In genomic region chr17:79258042-79258441, GRCh38 we compare ENCODE assay signal across 34 cellular contexts.
"Had no signal": no experiment of that assay in that cellular context is flagged by ENCODE, and none has a peak within 500 bp of the region (broad histone marks: within the 10 kb centered on the region; RNA-seq: fewer than 3 reads in every experiment).

No MANE protein-coding gene starts in this region.

- H3K4me1 ChIP-seq: adrenal gland, body of pancreas, breast epithelium had no signal

- H3K27ac Mint-ChIP-seq: activated B cell treated with CpG ODN at 0.5 μM for 24 hours; activated CD4-positive, alpha-beta memory T cell treated with anti-CD3 and anti-CD28 coated beads for 36 hours; activated CD4-positive, alpha-beta T cell treated with anti-CD3 and anti-CD28 coated beads, Interleukin-2, amount 10 ng/mL, durations not matched to agents 24 days and 14 days; activated CD8-positive, alpha-beta memory T cell treated with anti-CD3 and anti-CD28 coated beads, Interleukin-2, amount 10 ng/mL, durations not matched to agents 7 days and 5 days; activated CD8-positive, alpha-beta T cell treated with anti-CD3 and anti-CD28 coated beads, Interleukin-2, amount 10 ng/mL, durations not matched to agents 7 days and 5 days; activated naive CD4-positive, alpha-beta T cell treated with anti-CD3 and anti-CD28 coated beads for 36 hours; activated naive CD4-positive, alpha-beta T cell treated with anti-CD3 and anti-CD28 coated beads, Interleukin-2, amount 50 U/mL, for 72 hours; activated naive CD8-positive, alpha-beta T cell treated with anti-CD3 and anti-CD28 coated beads for 36 hours; activated T-cell treated with anti-CD3 and anti-CD28 coated beads, Interleukin-2, amount 50 U/mL, for 24 hours; activated T-helper 2 cell treated with anti-CD3 and anti-CD28 coated beads, Interferon-gamma antibody, Interleukin-2, Interleukin-4, amounts not matched to agents 10 μg/mL and 5 μg/mL and 100 μg/mL, durations not matched to agents 14 hours and 24 hours and 36 hours; T-helper 1 cell treated with Interleukin-12 subunit alpha and Interleukin-12 subunit beta and Interleukin-4 antibody, amounts not matched to agents 30 μg/mL and 1 μg/mL, for 36 hours; T-helper 2 cell treated with Interferon-gamma antibody and Interleukin-4, amounts not matched to agents 5 μg/mL and 100 μg/mL, for 36 hours had no signal

- H3K27ac ChIP-seq: adrenal gland, body of pancreas, brain microvascular endothelial cell, breast epithelium, VCaP had no signal

- H3K36me3 ChIP-seq: adrenal gland, brain microvascular endothelial cell, breast epithelium had no signal

- DNase-seq: activated B cell treated with CpG ODN at 0.5 μM for 24 hours; activated CD4-positive, alpha-beta memory T cell treated with anti-CD3 and anti-CD28 coated beads for 36 hours; activated CD4-positive, alpha-beta T cell treated with anti-CD3 and anti-CD28 coated beads for 4 hours; activated CD4-positive, alpha-beta T cell treated with anti-CD3 and anti-CD28 coated beads, Interleukin-2, amount 10 ng/mL, durations not matched to agents 24 days and 14 days; activated CD4-positive, alpha-beta T cell treated with anti-CD3 and anti-CD28 coated beads, Interleukin-2, amount 50 U/mL, for 1 hour; activated CD4-positive, alpha-beta T cell treated with anti-CD3 and anti-CD28 coated beads, Interleukin-2, amount 50 U/mL, for 4 hours; activated CD4-positive, CD25-positive, alpha-beta regulatory T cell treated with anti-CD3 and anti-CD28 coated beads, Interleukin-2, amount 50 U/mL, for 72 hours; activated CD8-positive, alpha-beta memory T cell treated with anti-CD3 and anti-CD28 coated beads for 24 hours; activated CD8-positive, alpha-beta memory T cell treated with anti-CD3 and anti-CD28 coated beads, Interleukin-2, amount 10 ng/mL, durations not matched to agents 7 days and 5 days; activated CD8-positive, alpha-beta memory T cell treated with anti-CD3 and anti-CD28 coated beads, Interleukin-2, amount 50 U/mL, for 48 hours; activated CD8-positive, alpha-beta T cell treated with anti-CD3 and anti-CD28 coated beads, Interleukin-2, amount 10 ng/mL, durations not matched to agents 7 days and 5 days; activated effector memory CD4-positive, alpha-beta T cell treated with Interleukin-2 at 50 U/mL for 16 hours; activated gamma-delta T cell; activated naive CD4-positive, alpha-beta T cell treated with anti-CD3 and anti-CD28 coated beads for 36 hours; activated naive CD4-positive, alpha-beta T cell treated with anti-CD3 and anti-CD28 coated beads, Interleukin-2, amount 50 U/mL, for 16 hours; activated naive CD8-positive, alpha-beta T cell treated with anti-CD3 and anti-CD28 coated beads for 36 hours; activated T-cell treated with anti-CD3 and anti-CD28 coated beads, Interleukin-2, amount 50 U/mL, for 24 hours; activated T-cell treated with anti-CD3 and anti-CD28 coated beads, Interleukin-2, amount 50 U/mL, for 48 hours; adrenal gland; amniotic stem cell; aorta; body of pancreas; brain microvascular endothelial cell; central memory CD4-positive, alpha-beta T cell; cerebellar nuclear complex; T-helper 1 cell; T-helper 2 cell; T-helper 9 cell had no signal

- H3K9me3 ChIP-seq: adrenal gland, body of pancreas, breast epithelium had no signal

- H3K36me3 Mint-ChIP-seq: activated CD4-positive, alpha-beta memory T cell treated with anti-CD3 and anti-CD28 coated beads for 36 hours; activated CD8-positive, alpha-beta memory T cell treated with anti-CD3 and anti-CD28 coated beads, Interleukin-2, amount 10 ng/mL, durations not matched to agents 7 days and 5 days; activated naive CD4-positive, alpha-beta T cell treated with anti-CD3 and anti-CD28 coated beads, Interleukin-2, amount 50 U/mL, for 72 hours; activated naive CD8-positive, alpha-beta T cell treated with anti-CD3 and anti-CD28 coated beads for 36 hours had no signal

- ATAC-seq: activated CD8-positive, alpha-beta memory T cell treated with anti-CD3 and anti-CD28 coated beads, Interleukin-2, amount 10 ng/mL, durations not matched to agents 7 days and 5 days; activated CD8-positive, alpha-beta T cell treated with anti-CD3 and anti-CD28 coated beads, Interleukin-2, amount 10 ng/mL, durations not matched to agents 7 days and 5 days; activated naive CD4-positive, alpha-beta T cell treated with anti-CD3 and anti-CD28 coated beads, Interleukin-2, amount 50 U/mL, for 72 hours; body of pancreas had no signal

- H3K27me3 ChIP-seq: body of pancreas, brain microvascular endothelial cell had no signal

- H3K9me3 Mint-ChIP-seq: activated B cell treated with CpG ODN at 0.5 μM for 24 hours; activated CD4-positive, alpha-beta memory T cell treated with anti-CD3 and anti-CD28 coated beads for 36 hours; activated CD4-positive, alpha-beta T cell treated with anti-CD3 and anti-CD28 coated beads, Interleukin-2, amount 10 ng/mL, durations not matched to agents 24 days and 14 days; activated naive CD4-positive, alpha-beta T cell treated with anti-CD3 and anti-CD28 coated beads for 36 hours; activated naive CD4-positive, alpha-beta T cell treated with anti-CD3 and anti-CD28 coated beads, Interleukin-2, amount 50 U/mL, for 72 hours; activated naive CD8-positive, alpha-beta T cell treated with anti-CD3 and anti-CD28 coated beads for 36 hours; activated T-cell treated with anti-CD3 and anti-CD28 coated beads, Interleukin-2, amount 50 U/mL, for 24 hours; activated T-helper 2 cell treated with anti-CD3 and anti-CD28 coated beads, Interferon-gamma antibody, Interleukin-2, Interleukin-4, amounts not matched to agents 10 μg/mL and 5 μg/mL and 100 μg/mL, durations not matched to agents 14 hours and 24 hours and 36 hours; T-helper 1 cell treated with Interleukin-12 subunit alpha and Interleukin-12 subunit beta and Interleukin-4 antibody, amounts not matched to agents 30 μg/mL and 1 μg/mL, for 36 hours; T-helper 2 cell treated with Interferon-gamma antibody and Interleukin-4, amounts not matched to agents 5 μg/mL and 100 μg/mL, for 36 hours had no signal

- H3K4me3 ChIP-seq: adrenal gland, body of pancreas, breast epithelium had no signal

- H3K4me3 Mint-ChIP-seq: activated B cell treated with CpG ODN at 0.5 μM for 24 hours; activated CD4-positive, alpha-beta memory T cell treated with anti-CD3 and anti-CD28 coated beads for 36 hours; activated CD4-positive, alpha-beta T cell treated with anti-CD3 and anti-CD28 coated beads, Interleukin-2, amount 10 ng/mL, durations not matched to agents 24 days and 14 days; activated CD8-positive, alpha-beta memory T cell treated with anti-CD3 and anti-CD28 coated beads, Interleukin-2, amount 10 ng/mL, durations not matched to agents 7 days and 5 days; activated CD8-positive, alpha-beta T cell treated with anti-CD3 and anti-CD28 coated beads, Interleukin-2, amount 10 ng/mL, durations not matched to agents 7 days and 5 days; activated naive CD4-positive, alpha-beta T cell treated with anti-CD3 and anti-CD28 coated beads for 36 hours; activated naive CD8-positive, alpha-beta T cell treated with anti-CD3 and anti-CD28 coated beads for 36 hours; activated T-cell treated with anti-CD3 and anti-CD28 coated beads, Interleukin-2, amount 50 U/mL, for 24 hours; T-helper 1 cell treated with Interleukin-12 subunit alpha and Interleukin-12 subunit beta and Interleukin-4 antibody, amounts not matched to agents 30 μg/mL and 1 μg/mL, for 36 hours; T-helper 2 cell treated with Interferon-gamma antibody and Interleukin-4, amounts not matched to agents 5 μg/mL and 100 μg/mL, for 36 hours had no signal

- H3K4me1 Mint-ChIP-seq: activated CD4-positive, alpha-beta T cell treated with anti-CD3 and anti-CD28 coated beads, Interleukin-2, amount 10 ng/mL, durations not matched to agents 24 days and 14 days; activated CD8-positive, alpha-beta memory T cell treated with anti-CD3 and anti-CD28 coated beads, Interleukin-2, amount 10 ng/mL, durations not matched to agents 7 days and 5 days; activated naive CD8-positive, alpha-beta T cell treated with anti-CD3 and anti-CD28 coated beads for 36 hours had no signal
